ENCODE assay signal across 1 cellular context in the genomic region with DNA sequence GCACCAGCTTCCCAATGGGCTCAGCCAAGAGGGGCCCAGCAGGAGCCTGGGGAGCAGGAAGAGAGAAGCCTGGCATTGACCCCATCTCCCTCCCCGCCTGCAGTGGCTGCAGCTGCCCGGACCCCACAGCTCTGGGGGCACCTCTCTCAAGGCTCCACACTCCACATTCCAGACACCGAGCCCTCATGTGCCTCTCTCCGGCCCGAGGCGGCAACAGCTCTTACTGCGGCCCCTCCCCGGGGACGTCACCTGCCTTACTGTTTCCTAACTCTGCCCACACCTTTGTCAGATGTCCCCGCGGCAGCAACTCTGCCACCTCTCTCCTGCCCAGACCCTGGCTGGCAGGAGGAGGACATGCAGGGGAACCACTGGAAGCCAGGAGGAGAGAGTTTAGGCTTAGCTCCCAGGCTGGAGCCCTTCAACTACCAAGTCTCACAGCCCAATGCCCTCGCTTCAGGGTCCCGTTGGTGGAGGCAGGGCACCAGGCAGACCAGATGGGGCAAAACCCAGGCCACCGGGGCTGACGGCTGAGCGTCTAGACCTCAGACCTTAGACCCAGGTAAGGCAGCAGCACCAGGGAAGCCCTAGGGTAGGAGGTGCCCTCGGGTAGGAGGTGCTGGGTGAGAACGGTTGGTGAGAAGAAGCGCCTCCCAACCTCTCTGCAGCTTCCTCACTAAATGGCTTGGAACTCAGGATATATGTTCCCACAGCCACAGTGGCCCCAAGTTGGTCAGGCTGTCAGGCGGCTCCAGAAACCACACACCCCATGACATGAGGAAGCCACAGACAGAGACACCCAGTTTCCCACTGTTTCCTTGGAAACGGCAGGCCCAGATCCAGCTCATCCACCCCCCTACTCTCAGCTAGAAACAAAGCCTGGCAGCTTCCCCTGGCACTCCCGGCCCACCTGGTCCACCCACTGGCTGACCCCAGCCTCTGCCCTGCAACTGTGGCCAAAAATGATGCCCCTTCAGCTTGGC.
A peak's percentile ranks its signal among the peaks of the same experiment; 100 is the strongest.
TF ChIP-seq lines count a peak whose summit lies in the region.

No MANE protein-coding gene starts in this region.

TF ChIP-seq in IMR-90, 13 proteins besides CTCF, POLR2A, EP300 and RAD21:
- TF ChIP-seq RCOR1 (IDR thresholded peaks at IDR 0.05; ENCODE audit: insufficient replicate concordance, low read length) (no peak), MXI1 (IDR thresholded peaks at IDR 0.05; ENCODE audit: borderline replicate concordance, low read depth, low read length) (no peak), CEBPB (IDR thresholded peaks at IDR 0.05; ENCODE audit: low read depth, low read length) (no peak), FOS (IDR thresholded peaks at IDR 0.05; ENCODE audit: low read depth, low read length) (no peak), CHD1 (IDR thresholded peaks at IDR 0.05; ENCODE audit: low read depth, low read length) (no peak), BHLHE40 (IDR thresholded peaks at IDR 0.05; ENCODE audit: low read depth, low read length) (no peak), USF2 (IDR thresholded peaks at IDR 0.05; ENCODE audit: low read depth, low read length) (0 out of 2 replicates have a peak, but pooled peaks have one; percentile 18), MAZ (IDR thresholded peaks at IDR 0.05; ENCODE audit: borderline replicate concordance, low read depth, low read length) (0 out of 2 replicates have a peak, but pooled peaks have one; percentile 23), MAFK (IDR thresholded peaks at IDR 0.05; ENCODE audit: low read depth, low read length) (no peak), RFX5 (IDR thresholded peaks at IDR 0.05; ENCODE audit: low read depth, low read length) (no peak), NFE2L2 (IDR thresholded peaks at IDR 0.05; ENCODE audit: low read depth, low read length) (no peak), SMC3 (IDR thresholded peaks at IDR 0.05; ENCODE audit: low read depth, low read length) (0 out of 2 replicates have a peak, but pooled peaks have one; percentile 3)
- TF ChIP-seq, protein P1, sequence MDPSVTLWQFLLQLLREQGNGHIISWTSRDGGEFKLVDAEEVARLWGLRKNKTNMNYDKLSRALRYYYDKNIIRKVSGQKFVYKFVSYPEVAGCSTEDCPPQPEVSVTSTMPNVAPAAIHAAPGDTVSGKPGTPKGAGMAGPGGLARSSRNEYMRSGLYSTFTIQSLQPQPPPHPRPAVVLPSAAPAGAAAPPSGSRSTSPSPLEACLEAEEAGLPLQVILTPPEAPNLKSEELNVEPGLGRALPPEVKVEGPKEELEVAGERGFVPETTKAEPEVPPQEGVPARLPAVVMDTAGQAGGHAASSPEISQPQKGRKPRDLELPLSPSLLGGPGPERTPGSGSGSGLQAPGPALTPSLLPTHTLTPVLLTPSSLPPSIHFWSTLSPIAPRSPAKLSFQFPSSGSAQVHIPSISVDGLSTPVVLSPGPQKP (IDR thresholded peaks at IDR 0.05; ENCODE audit: borderline replicate concordance, low read depth, low read length) = no peak
